ENCODE assay signal across 8 cellular contexts in genomic region chr9:84697494-84698114, GRCh38. TPM values are rescaled to one million over a fixed set of nuclear protein-coding genes. Genes with fewer than 3 reads are reported as not detected.
A peak's percentile ranks its signal among the peaks of the same experiment; 100 is the strongest.
DNase-seq lines count a peak whose midpoint lies in the region; ATAC-seq and TF ChIP-seq lines count a peak whose summit lies in the region.

No MANE protein-coding gene starts in this region.

- no peaks in the 10 kb centered on the region for H3K79me2 ChIP-seq in trophoblast cell (ENCODE audit: control insufficient read depth, insufficient read depth, low read length, poor library complexity)

- H3K4me3 Mint-ChIP-seq in Calu3 (ENCODE audit: low read depth, unreplicated experiment) = no peak overlapping the region
- no peak overlapping the region for H3K4me3 Mint-ChIP-seq in activated T-helper 1 cell treated with anti-CD3 and anti-CD28 coated beads, Interleukin-12 subunit alpha, Interleukin-12 subunit beta, Interleukin-2, Interleukin-4 antibody, amounts not matched to agents 30 ng/mL and 10 ng/mL and 1 ng/mL, durations not matched to agents 14 hours and 24 hours and 36 hours

- H2BK5ac ChIP-seq in trophoblast cell (ENCODE audit: low read depth, low read length, poor library complexity) = no peak overlapping the region

- peak; percentile 78 for DNase-seq in Calu3
- peak; percentile 6 for DNase-seq in NCI-H345 treated with DMSO at 0.1 percent for 48 hours (lab: John Stamatoyannopoulos, UW; ENCODE audit: unreplicated experiment)
- DNase-seq in activated T-helper 1 cell treated with anti-CD3 and anti-CD28 coated beads, Interleukin-12 subunit alpha, Interleukin-12 subunit beta, Interleukin-2, Interleukin-4 antibody, amounts not matched to agents 30 ng/mL and 10 ng/mL and 1 ng/mL, durations not matched to agents 14 hours and 24 hours and 36 hours (ENCODE audit: low spot score) = peak; percentile 24
- peak; percentile 28 for DNase-seq in germinal center (ENCODE audit: low spot score)
- peak; percentile 66 to 77 for DNase-seq in trophoblast cell

- no CpG with 5 or more reads among the region's 5 CpGs for WGBS in trophoblast cell (ENCODE audit: extremely low coverage, insufficient coverage, insufficient read length)

- intact Hi-C loops in Calu3 (cut with micrococcal nuclease; ENCODE audit: unreplicated experiment) = loop anchor here (1.0 to 5.0 kb wide), 3 partner anchors 84 to 560 kb away; no protein-coding TSS in a partner anchor
- intact Hi-C loops in activated T-helper 1 cell treated with anti-CD3 and anti-CD28 coated beads, Interleukin-12 subunit alpha, Interleukin-12 subunit beta, Interleukin-2, Interleukin-4 antibody, amounts not matched to agents 30 ng/mL and 10 ng/mL and 1 ng/mL, durations not matched to agents 14 hours and 24 hours and 36 hours (cut with micrococcal nuclease) = loop anchor here (1.0 kb wide), 2 partner anchors 84 to 255 kb away; no protein-coding TSS in a partner anchor

- H3K9me3 ChIP-seq in trophoblast cell (ENCODE audit: insufficient read depth, low read depth, low read length) = no peaks in the 10 kb centered on the region

- no peak overlapping the region for H3K4ac ChIP-seq in trophoblast cell (ENCODE audit: low read depth, low read length)

- no peaks in the 10 kb centered on the region for H3K27me3 Mint-ChIP-seq in Calu3 (ENCODE audit: unreplicated experiment)
- H3K27me3 Mint-ChIP-seq in activated T-helper 1 cell treated with anti-CD3 and anti-CD28 coated beads, Interleukin-12 subunit alpha, Interleukin-12 subunit beta, Interleukin-2, Interleukin-4 antibody, amounts not matched to agents 30 ng/mL and 10 ng/mL and 1 ng/mL, durations not matched to agents 14 hours and 24 hours and 36 hours (ENCODE audit: insufficient read depth) = peaks cover 4% of the 10 kb centered on the region

- CTCF ChIA-PET in Calu3 (lab: Charles Lee) = interaction anchor here (0.6 to 1.6 kb wide), 6 partner anchors 12 to 561 kb away, joined by 3 to 9 read pairs (median 6); no protein-coding TSS in a partner anchor

- H3K9ac ChIP-seq in trophoblast cell (ENCODE audit: low read length) = no peak overlapping the region

- H3K27ac Mint-ChIP-seq in Calu3 (ENCODE audit: unreplicated experiment) = no peak overlapping the region
- no peak overlapping the region for H3K27ac Mint-ChIP-seq in activated T-helper 1 cell treated with anti-CD3 and anti-CD28 coated beads, Interleukin-12 subunit alpha, Interleukin-12 subunit beta, Interleukin-2, Interleukin-4 antibody, amounts not matched to agents 30 ng/mL and 10 ng/mL and 1 ng/mL, durations not matched to agents 14 hours and 24 hours and 36 hours

- no peak overlapping the region for H3K4me2 ChIP-seq in trophoblast cell (ENCODE audit: low read length)

- H3K36me3 ChIP-seq in trophoblast cell (ENCODE audit: control insufficient read depth in 1 of 2, insufficient read depth in 2 of 2, low read length in 2 of 2) = no peaks in the 10 kb centered on the region

- no peaks in the 10 kb centered on the region for H3K4me1 ChIP-seq in trophoblast cell (ENCODE audit: control insufficient read depth in 1 of 2, insufficient read depth in 2 of 2, low read length in 2 of 2)

- no peak overlapping the region for H3K18ac ChIP-seq in trophoblast cell (ENCODE audit: low read length)

- H3K36me3 Mint-ChIP-seq in Calu3 (ENCODE audit: insufficient read depth, unreplicated experiment) = no peaks in the 10 kb centered on the region
- H3K36me3 Mint-ChIP-seq in activated T-helper 1 cell treated with anti-CD3 and anti-CD28 coated beads, Interleukin-12 subunit alpha, Interleukin-12 subunit beta, Interleukin-2, Interleukin-4 antibody, amounts not matched to agents 30 ng/mL and 10 ng/mL and 1 ng/mL, durations not matched to agents 14 hours and 24 hours and 36 hours (ENCODE audit: low read depth) = no peaks in the 10 kb centered on the region

- H4K12ac ChIP-seq in trophoblast cell (ENCODE audit: low read depth, low read length) = no peak overlapping the region

- H3K4me3 ChIP-seq in trophoblast cell (ENCODE audit: low read depth, low read length) = no peak overlapping the region

- H2BK120ac ChIP-seq in trophoblast cell (ENCODE audit: insufficient read depth, low read length, poor library complexity) = no peak overlapping the region

- H4K8ac ChIP-seq in trophoblast cell (ENCODE audit: low read depth, low read length) = no peak overlapping the region

- H3K27me3 ChIP-seq in trophoblast cell (ENCODE audit: insufficient read depth, low read length) = no peaks in the 10 kb centered on the region

- no peaks in the 10 kb centered on the region for H3K9me3 Mint-ChIP-seq in Calu3 (ENCODE audit: low read depth, unreplicated experiment)
- H3K9me3 Mint-ChIP-seq in activated T-helper 1 cell treated with anti-CD3 and anti-CD28 coated beads, Interleukin-12 subunit alpha, Interleukin-12 subunit beta, Interleukin-2, Interleukin-4 antibody, amounts not matched to agents 30 ng/mL and 10 ng/mL and 1 ng/mL, durations not matched to agents 14 hours and 24 hours and 36 hours = no peaks in the 10 kb centered on the region

- no peak overlapping the region for H2BK12ac ChIP-seq in trophoblast cell (ENCODE audit: low read length)

- peak; percentile 42 for ATAC-seq in GM21825 (IDR thresholded peaks at IDR 0.05; ENCODE audit: unreplicated experiment)
- no peak for ATAC-seq in HG03469 (IDR thresholded peaks at IDR 0.05; ENCODE audit: unreplicated experiment)
- no peak for ATAC-seq in HG03439 (IDR thresholded peaks at IDR 0.05; ENCODE audit: unreplicated experiment)

- no peaks in the 10 kb centered on the region for H3K79me1 ChIP-seq in trophoblast cell (ENCODE audit: low read length)

- no peak overlapping the region for H2AK5ac ChIP-seq in trophoblast cell (ENCODE audit: low read length)

- H3K14ac ChIP-seq in trophoblast cell (ENCODE audit: low read length) = no peak overlapping the region

- no TSS peak for BruUV-seq in Calu3 (replicated peaks; lab: Mats Ljungman, UMichigan)

- H3K4me1 Mint-ChIP-seq in Calu3 (ENCODE audit: low read depth, unreplicated experiment) = no peaks in the 10 kb centered on the region
- H3K4me1 Mint-ChIP-seq in activated T-helper 1 cell treated with anti-CD3 and anti-CD28 coated beads, Interleukin-12 subunit alpha, Interleukin-12 subunit beta, Interleukin-2, Interleukin-4 antibody, amounts not matched to agents 30 ng/mL and 10 ng/mL and 1 ng/mL, durations not matched to agents 14 hours and 24 hours and 36 hours (ENCODE audit: low read depth) = peaks cover 22% of the 10 kb centered on the region

- no peak overlapping the region for H4K91ac ChIP-seq in trophoblast cell (ENCODE audit: low read depth, low read length)

- no peak overlapping the region for H3K27ac ChIP-seq in trophoblast cell (ENCODE audit: low read depth, low read length)

- H2AFZ ChIP-seq in trophoblast cell (ENCODE audit: insufficient read depth, low read length, poor library complexity) = no peak overlapping the region

- H3K23ac ChIP-seq in trophoblast cell (ENCODE audit: low read length) = no peak overlapping the region

- peak; percentile 53 for TF ChIP-seq CTCF in Calu3 (IDR thresholded peaks at IDR 0.05; ENCODE audit: unreplicated experiment)

RNA-seq across cellular contexts. Expression of gene NTRK2, which starts 28.1 kb away (rescaled TPM):
- total RNA-seq in Calu3 (2022) = 1.5 and 2.1 TPM in 2 replicates
- 2.9 TPM in 2 replicates for total RNA-seq in activated T-helper 1 cell treated with anti-CD3 and anti-CD28 coated beads, Interleukin-12 subunit alpha, Interleukin-12 subunit beta, Interleukin-2, Interleukin-4 antibody, amounts not matched to agents 30 ng/mL and 10 ng/mL and 1 ng/mL, durations not matched to agents 14 hours and 24 hours and 36 hours
- 3.9 and 4.9 TPM in 2 replicates for polyA plus RNA-seq in trophoblast cell (2013)

Comparison
In these comparisons a context has a peak if more than half of its experiments do, and no peak if none do; other contexts are left out.
1. DNase-seq: peak in every context shown above with its lines; median percentile 78 in Calu3; 72 in trophoblast cell; 28 in germinal center; 24 in activated T-helper 1 cell treated with anti-CD3 and anti-CD28 coated beads, Interleukin-12 subunit alpha, Interleukin-12 subunit beta, Interleukin-2, Interleukin-4 antibody, amounts not matched to agents 30 ng/mL and 10 ng/mL and 1 ng/mL, durations not matched to agents 14 hours and 24 hours and 36 hours; 6 in NCI-H345 treated with DMSO at 0.1 percent for 48 hours.